Comparison of ENCODE assay signal across 8 cellular contexts in genomic region chr5:93677344-93678021, GRCh38.
A peak's percentile ranks its signal among the peaks of the same experiment; 100 is the strongest.
DNase-seq lines count a peak whose midpoint lies in the region; ATAC-seq and TF ChIP-seq lines count a peak whose summit lies in the region.

No MANE protein-coding gene starts in this region.

- no peak overlapping the region for H3K4me2 ChIP-seq in mammary epithelial cell (ENCODE audit: insufficient read depth, low read depth, low read length)

- in situ Hi-C loops in mammary epithelial cell (cut with MboI; ENCODE audit: low sequenced_read_pairs in 2 of 2) = no loop called here

- WGBS in mammary epithelial cell (ENCODE audit: low coverage, missing lambda C conversion rate) = 34% methylated on average over 9 of the region's 9 CpGs
- 59% methylated on average over 9 of the region's 9 CpGs for WGBS in right lobe of liver (ENCODE audit: insufficient coverage, low coverage, low lambda C conversion rate, missing lambda C conversion rate)

- POLR2A ChIA-PET in T-cell (lab: Charles Lee) = no interaction called here

- H3K27ac Mint-ChIP-seq in T-cell = no peak overlapping the region

- no peak overlapping the region for H3K27ac ChIP-seq in mammary epithelial cell (ENCODE audit: insufficient read depth, low read depth, low read length)
- no peak overlapping the region for H3K27ac ChIP-seq in right lobe of liver

- no peaks in the 10 kb centered on the region for H3K79me2 ChIP-seq in mammary epithelial cell (ENCODE audit: insufficient read depth, low read length)

- TF ChIP-seq POLR2A in right lobe of liver (IDR thresholded peaks at IDR 0.05) = no peak

- BruUV-seq in mammary epithelial cell (replicated peaks; lab: Mats Ljungman, UMichigan) = no TSS peak

- H3K9me3 ChIP-seq in mammary epithelial cell (replicated peaks; ENCODE audit: insufficient read depth, low read length) (no peaks in the 10 kb centered on the region), right lobe of liver (no peaks in the 10 kb centered on the region)

- intact Hi-C loops in mammary epithelial cell (cut with micrococcal nuclease) (no loop called here), right lobe of liver (cut with DNase I) (no loop called here)

- CTCF ChIA-PET in mammary epithelial cell (lab: Charles Lee; ENCODE audit: low non-redundant PET) = no interaction called here
- CTCF ChIA-PET in T-cell (lab: Charles Lee) = no interaction called here

- H2AFZ ChIP-seq in mammary epithelial cell (ENCODE audit: low read depth, low read length) = no peak overlapping the region

- DNase-seq in DMS53 (lab: John Stamatoyannopoulos, UW) (peak; percentile 96), NCI-H2196 (lab: John Stamatoyannopoulos, UW; ENCODE audit: unreplicated experiment) (peak; percentile 77), mammary epithelial cell (peak; percentile 77), right lobe of liver (no peak), T-cell (no peak)

- H3K4me3 Mint-ChIP-seq in T-cell = no peak overlapping the region

- peak in 3 of 4 donors; percentile 14 to 44 (median 39) for ATAC-seq in right lobe of liver
- ATAC-seq in T-cell (replicated peaks in 1 of 4) = no peak
- no peak for ATAC-seq in GM19455 (IDR thresholded peaks at IDR 0.05; ENCODE audit: unreplicated experiment)
- ATAC-seq in GM18858 (IDR thresholded peaks at IDR 0.05; ENCODE audit: unreplicated experiment) = no peak
- ATAC-seq in GM19463 (IDR thresholded peaks at IDR 0.05; ENCODE audit: unreplicated experiment) = no peak

- H3K4me1 ChIP-seq in mammary epithelial cell (ENCODE audit: insufficient read depth, low read length) = no peaks in the 10 kb centered on the region
- H3K4me1 ChIP-seq in right lobe of liver = peaks cover 0 to 16% (median 0%) of the 10 kb centered on the region in 4 donors

- dilution Hi-C loops in mammary epithelial cell (cut with HindIII; ENCODE audit: low sequenced_read_pairs) = no loop called here

- H3K36me3 Mint-ChIP-seq in T-cell = peaks cover 14% of the 10 kb centered on the region

- H3K36me3 ChIP-seq in mammary epithelial cell (ENCODE audit: insufficient read depth, low read length) (no peaks in the 10 kb centered on the region), right lobe of liver (no peaks in the 10 kb centered on the region)

- H4K20me1 ChIP-seq in mammary epithelial cell (ENCODE audit: insufficient read depth, low read length) = no peaks in the 10 kb centered on the region

- no peaks in the 10 kb centered on the region for H3K27me3 Mint-ChIP-seq in T-cell

- no peak overlapping the region for H3K9ac ChIP-seq in mammary epithelial cell (ENCODE audit: insufficient read depth, low read length)

- peaks cover 0 to 2% (median 0%) of the 10 kb centered on the region in 3 donors for H3K4me1 Mint-ChIP-seq in T-cell

- H3K4me3 ChIP-seq in mammary epithelial cell (replicated peaks in 1 of 3; ENCODE audit: insufficient read depth in 1 of 3, low read depth in 2 of 3, low read length in 3 of 3) (no peak overlapping the region), right lobe of liver (no peak overlapping the region)

- H3K27me3 ChIP-seq in mammary epithelial cell (ENCODE audit: insufficient read depth, low read length) (no peaks in the 10 kb centered on the region), right lobe of liver (no peaks in the 10 kb centered on the region)

- TF ChIP-seq CTCF in mammary epithelial cell (conservative IDR thresholded peaks at IDR 0.05 in 1 of 2, IDR thresholded peaks at IDR 0.05 in 1 of 2; ENCODE audit: extremely low read depth in 1 of 2, insufficient read depth in 1 of 2, low read depth in 1 of 2, low read length in 2 of 2) (no peak), right lobe of liver (IDR thresholded peaks at IDR 0.05) (no peak)

- no peaks in the 10 kb centered on the region for H3K9me3 Mint-ChIP-seq in T-cell

Comparison
In these comparisons a context has a peak if more than half of its experiments do, and no peak if none do; other contexts are left out.
1. DNase-seq: peak in DMS53 (single experiment), NCI-H2196 (single experiment) and mammary epithelial cell (single experiment); none in right lobe of liver (0 of 3) and T-cell (0 of 34).
2. ATAC-seq: peak in right lobe of liver (3 of 4); none in T-cell (0 of 4), GM19455 (single experiment), GM18858 (single experiment) and GM19463 (single experiment).